Comparison of ENCODE assay signal across 1 cellular context in the genomic region with DNA sequence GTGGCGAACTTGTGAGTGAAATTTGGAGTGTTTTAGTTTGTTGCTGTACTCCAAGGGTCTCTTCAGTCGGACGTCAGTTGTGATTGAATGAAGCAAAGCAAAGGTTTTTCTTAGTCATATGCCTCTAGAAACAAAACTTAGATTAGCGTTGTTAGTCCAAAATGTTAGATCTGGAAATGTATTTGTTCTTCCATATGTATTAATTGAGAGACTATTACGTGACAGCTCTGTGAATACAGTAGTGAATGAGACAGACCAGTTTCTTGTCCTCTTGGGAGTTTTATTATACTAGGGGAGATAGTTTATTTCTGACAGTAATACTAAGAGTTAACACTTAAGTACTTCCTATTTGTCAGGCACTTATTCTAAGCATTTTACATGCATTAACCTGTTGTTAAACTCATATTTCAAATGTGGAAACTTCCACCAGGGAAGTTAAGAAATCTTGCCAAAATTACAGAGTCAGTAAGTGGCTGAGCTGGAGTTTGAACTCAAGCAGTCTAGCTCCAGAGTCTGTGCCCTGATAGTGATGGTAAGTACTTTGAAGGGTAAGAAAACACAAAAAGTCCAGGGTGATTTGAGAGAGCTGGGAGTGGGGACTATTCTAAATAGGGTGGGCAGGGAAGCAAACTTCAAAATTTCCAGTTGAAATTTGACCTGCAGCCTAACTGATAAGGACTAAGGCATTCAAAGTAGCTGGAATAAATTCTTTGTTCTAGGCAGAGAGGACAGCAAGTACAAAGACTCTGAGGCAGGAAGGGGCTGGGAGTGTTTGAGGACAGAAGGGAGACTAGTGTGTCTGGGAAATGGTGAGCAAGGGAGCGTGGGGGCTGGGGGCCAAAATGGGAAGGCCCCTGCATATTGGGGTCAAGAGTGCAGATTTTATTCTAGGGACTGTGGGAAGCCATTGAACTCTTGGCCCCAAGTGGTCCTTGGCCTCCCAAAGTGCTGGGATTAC.
TF ChIP-seq lines count a peak whose summit lies in the region.

No MANE protein-coding gene starts in this region.

TF ChIP-seq in SK-N-SH, 30 proteins besides CTCF, POLR2A, EP300 and RAD21 (continued from another document):
- TF ChIP-seq, protein P1, sequence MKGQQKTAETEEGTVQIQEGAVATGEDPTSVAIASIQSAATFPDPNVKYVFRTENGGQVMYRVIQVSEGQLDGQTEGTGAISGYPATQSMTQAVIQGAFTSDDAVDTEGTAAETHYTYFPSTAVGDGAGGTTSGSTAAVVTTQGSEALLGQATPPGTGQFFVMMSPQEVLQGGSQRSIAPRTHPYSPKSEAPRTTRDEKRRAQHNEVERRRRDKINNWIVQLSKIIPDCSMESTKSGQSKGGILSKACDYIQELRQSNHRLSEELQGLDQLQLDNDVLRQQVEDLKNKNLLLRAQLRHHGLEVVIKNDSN (IDR thresholded peaks at IDR 0.05; ENCODE audit: borderline replicate concordance, low read depth): no peak
- no peak for TF ChIP-seq RFX5 (IDR thresholded peaks at IDR 0.05; ENCODE audit: low read length)
- no peak for TF ChIP-seq GABPA (IDR thresholded peaks at IDR 0.05; ENCODE audit: low read depth)
- TF ChIP-seq TAF1 (IDR thresholded peaks at IDR 0.05; ENCODE audit: borderline replicate concordance, low read depth, low read length): no peak
- no peak for TF ChIP-seq NRF1 (IDR thresholded peaks at IDR 0.05; ENCODE audit: low read depth, low read length)
- TF ChIP-seq FOXM1 (IDR thresholded peaks at IDR 0.05; ENCODE audit: low read depth): no peak
- TF ChIP-seq, protein P2, sequence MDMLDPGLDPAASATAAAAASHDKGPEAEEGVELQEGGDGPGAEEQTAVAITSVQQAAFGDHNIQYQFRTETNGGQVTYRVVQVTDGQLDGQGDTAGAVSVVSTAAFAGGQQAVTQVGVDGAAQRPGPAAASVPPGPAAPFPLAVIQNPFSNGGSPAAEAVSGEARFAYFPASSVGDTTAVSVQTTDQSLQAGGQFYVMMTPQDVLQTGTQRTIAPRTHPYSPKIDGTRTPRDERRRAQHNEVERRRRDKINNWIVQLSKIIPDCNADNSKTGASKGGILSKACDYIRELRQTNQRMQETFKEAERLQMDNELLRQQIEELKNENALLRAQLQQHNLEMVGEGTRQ (IDR thresholded peaks at IDR 0.05; ENCODE audit: borderline replicate concordance, low read depth, low read length): no peak
- no peak for TF ChIP-seq GATA2 (CRISPR knock-in tag; IDR thresholded peaks at IDR 0.05)
- TF ChIP-seq EZH2phosphoT487 (IDR thresholded peaks at IDR 0.05; ENCODE audit: borderline replicate concordance, low read depth): no peak
- no peak for TF ChIP-seq ELF1 (IDR thresholded peaks at IDR 0.05)
